ENCODE assay signal across 9 cellular contexts in genomic region chr22:23533328-23533762, GRCh38. TPM values are rescaled to one million over a fixed set of nuclear protein-coding genes. Genes with fewer than 3 reads are reported as not detected.
DNase-seq lines count a peak whose midpoint lies in the region; ATAC-seq and TF ChIP-seq lines count a peak whose summit lies in the region.
"Had no signal": no experiment of that assay in that cellular context is flagged by ENCODE, and none has a peak within 500 bp of the region (broad histone marks: within the 10 kb centered on the region; RNA-seq: fewer than 3 reads in every experiment).

No MANE protein-coding gene starts in this region.

- TF ChIP-seq CTCF in natural killer cell (IDR thresholded peaks at IDR 0.05) (peak; percentile 15), foreskin keratinocyte (conservative IDR thresholded peaks at IDR 0.05) (peak; percentile 57), GM13977 (IDR thresholded peaks at IDR 0.05; ENCODE audit: extremely low read depth, insufficient read depth, missing control alignments) (no peak)

- peak overlapping the region in 1 of 2 donors; percentile 44 for H3K27ac Mint-ChIP-seq in natural killer cell
- H3K27ac Mint-ChIP-seq in natural killer cell treated with Interleukin-12 subunit alpha and Interleukin-12 subunit beta and Interleukin-15 and Interleukin-18, amount 100 ng/mL, for 72 hours, result no peak overlapping the region

- intact Hi-C loops in natural killer cell (cut with micrococcal nuclease), result loop anchor here (10.0 kb wide), 1 partner anchor 219 kb away; no protein-coding TSS in a partner anchor

- H3K4me1 ChIP-seq in foreskin keratinocyte, result no peaks in the 10 kb centered on the region

- H3K4me1 Mint-ChIP-seq in natural killer cell, result peaks cover 0 to 11% of the 10 kb centered on the region in 2 donors
- H3K4me1 Mint-ChIP-seq in natural killer cell treated with Interleukin-12 subunit alpha and Interleukin-12 subunit beta and Interleukin-15 and Interleukin-18, amount 100 ng/mL, for 72 hours (ENCODE audit: low read depth in 2 of 2), result no peaks in the 10 kb centered on the region

- H3K27me3 Mint-ChIP-seq in natural killer cell (ENCODE audit: low read depth in 2 of 2), result peaks cover 0 to 15% of the 10 kb centered on the region in 2 donors
- H3K27me3 Mint-ChIP-seq in natural killer cell treated with Interleukin-12 subunit alpha and Interleukin-12 subunit beta and Interleukin-15 and Interleukin-18, amount 100 ng/mL, for 72 hours, result no peaks in the 10 kb centered on the region

- H3K9me3 Mint-ChIP-seq in natural killer cell, result no peaks in the 10 kb centered on the region
- H3K9me3 Mint-ChIP-seq in natural killer cell treated with Interleukin-12 subunit alpha and Interleukin-12 subunit beta and Interleukin-15 and Interleukin-18, amount 100 ng/mL, for 72 hours, result no peaks in the 10 kb centered on the region

- H3K27me3 ChIP-seq in foreskin keratinocyte, result peaks cover 9% of the 10 kb centered on the region

- ATAC-seq in natural killer cell (peak in 2 of 3 donors; percentile 53 to 79), foreskin keratinocyte (peak; percentile 75), HG03571 (IDR thresholded peaks at IDR 0.05; ENCODE audit: unreplicated experiment) (no peak)
- no peak for ATAC-seq in natural killer cell treated with Interleukin-12 subunit alpha and Interleukin-12 subunit beta and Interleukin-15 and Interleukin-18, amount 100 ng/mL, for 72 hours

- H3K4me3 Mint-ChIP-seq in natural killer cell, result no peak overlapping the region
- no peak overlapping the region for H3K4me3 Mint-ChIP-seq in natural killer cell treated with Interleukin-12 subunit alpha and Interleukin-12 subunit beta and Interleukin-15 and Interleukin-18, amount 100 ng/mL, for 72 hours

- in situ Hi-C loops in GM13977 (cut with MboI; ENCODE audit: low pct_unique_long_range_greater_than_20kb, low sequenced_read_pairs, unreplicated experiment), result no loop called here

- no peak for DNase-seq in natural killer cell
- DNase-seq in natural killer cell treated with Interleukin-12 subunit alpha and Interleukin-12 subunit beta and Interleukin-15 and Interleukin-18, amount 100 ng/mL, for 72 hours (ENCODE audit: low spot score), result no peak
- peak; percentile 81 for DNase-seq in UCSD-AML1 (lab: John Stamatoyannopoulos, UW; ENCODE audit: unreplicated experiment)
- no peak for DNase-seq in foreskin keratinocyte
- DNase-seq in stimulated activated CD4-positive, alpha-beta T cell treated with anti-CD3 and anti-CD28 coated beads, Interleukin-2, amount 100 ng/mL, for 24 hours, result peak; percentile 40 to 52
- no peak for DNase-seq in GM13977 (ENCODE audit: low spot score)
- no peak for DNase-seq in amygdala (lab: John Stamatoyannopoulos, UW)

- no peaks in the 10 kb centered on the region for H3K36me3 Mint-ChIP-seq in natural killer cell
- no peaks in the 10 kb centered on the region for H3K36me3 Mint-ChIP-seq in natural killer cell treated with Interleukin-12 subunit alpha and Interleukin-12 subunit beta and Interleukin-15 and Interleukin-18, amount 100 ng/mL, for 72 hours

- no peak overlapping the region for H3K27ac ChIP-seq in foreskin keratinocyte

RNA-seq across cellular contexts. Expression of gene IGLL1, which starts 46.7 kb away (rescaled TPM):
- not detected for total RNA-seq in natural killer cell
- not detected for total RNA-seq in natural killer cell treated with Interleukin-12 subunit alpha and Interleukin-12 subunit beta and Interleukin-15 and Interleukin-18, amount 100 ng/mL, for 72 hours
- total RNA-seq in foreskin keratinocyte, result not detected in 2 replicates
- not detected in 2 replicates for polyA plus RNA-seq in foreskin keratinocyte
- polyA plus RNA-seq: adipose tissue had no signal

Comparison
In these comparisons a context has a peak if more than half of its experiments do, and no peak if none do; other contexts are left out.
1. ATAC-seq: peak in natural killer cell (2 of 3) and foreskin keratinocyte (single experiment); none in natural killer cell treated with Interleukin-12 subunit alpha and Interleukin-12 subunit beta and Interleukin-15 and Interleukin-18, amount 100 ng/mL, for 72 hours (0 of 2) and HG03571 (single experiment).
2. DNase-seq: peak in UCSD-AML1 (single experiment) and stimulated activated CD4-positive, alpha-beta T cell treated with anti-CD3 and anti-CD28 coated beads, Interleukin-2, amount 100 ng/mL, for 24 hours (2 of 2); none in natural killer cell (single experiment), natural killer cell treated with Interleukin-12 subunit alpha and Interleukin-12 subunit beta and Interleukin-15 and Interleukin-18, amount 100 ng/mL, for 72 hours (single experiment), foreskin keratinocyte (0 of 2), GM13977 (single experiment) and amygdala (0 of 56).